Comparison of ENCODE assay signal across 20 cellular contexts in genomic region chr20:38902601-38903000, GRCh38.
"Had no signal": no experiment of that assay in that cellular context is flagged by ENCODE, and none has a peak within 500 bp of the region (broad histone marks: within the 10 kb centered on the region; RNA-seq: fewer than 3 reads in every experiment).

No MANE protein-coding gene starts in this region.

- H3K27ac ChIP-seq: HL-60, SJSA1, SK-N-MC had no signal

- H3K4me1 ChIP-seq: SJSA1 had no signal

- H3K36me3 ChIP-seq: SJSA1 had no signal

- H3K9me3 ChIP-seq: SJSA1 had no signal

- DNase-seq: KBM-7, NCI-H1092 treated with DMSO at 0.1 percent for 48 hours, NCI-H1436, NCI-H187, NCI-H2029, NCI-H2081 treated with DMSO at 0.1 percent for 48 hours, NCI-H2171, NCI-H226, NCI-H446, NCI-H510A, NCI-H524 treated with DMSO at 0.1 percent for 48 hours, NCI-H69, NCI-H774, Right ventricle myocardium superior, RPMI8226, SIG-M5, SW 1271 had no signal

- H3K4me3 ChIP-seq: SJSA1, SK-N-MC had no signal
